In the genomic region with DNA sequence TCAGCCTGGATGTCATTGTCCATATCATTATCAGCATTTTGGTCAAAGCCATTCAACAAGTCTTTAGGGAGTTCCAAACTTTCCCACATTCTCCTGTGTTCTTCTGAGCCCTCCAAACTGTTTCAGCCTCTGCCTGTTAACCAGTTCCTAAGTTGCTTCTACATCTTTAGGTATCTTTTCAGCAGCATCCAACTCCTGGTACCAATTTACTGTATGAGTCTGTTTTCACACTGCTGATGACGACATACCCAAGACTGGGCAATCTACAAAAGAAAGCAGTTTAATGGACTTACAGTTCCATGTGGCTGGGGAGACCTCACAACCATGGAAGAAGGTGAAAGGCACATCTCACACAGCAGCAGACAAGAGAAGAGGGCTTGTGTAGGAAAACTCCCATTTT, we compare ENCODE assay signal across 21 cellular contexts.
"Had no signal": no experiment of that assay in that cellular context is flagged by ENCODE, and none has a peak within 500 bp of the region (broad histone marks: within the 10 kb centered on the region; RNA-seq: fewer than 3 reads in every experiment).

No MANE protein-coding gene starts in this region.

- ATAC-seq: effector memory CD8-positive, alpha-beta T cell; foreskin keratinocyte; gastroesophageal sphincter; heart left ventricle; left cardiac atrium; left lung; left ventricle myocardium superior; lower lobe of right lung; naive thymus-derived CD4-positive, alpha-beta T cell had no signal

- H3K27ac ChIP-seq: colonic mucosa, esophagus muscularis mucosa, foreskin keratinocyte, gastroesophageal sphincter, heart left ventricle, left lung, lower lobe of right lung had no signal

- H3K4me3 Mint-ChIP-seq: dendritic cell treated with granulocyte-macrophage colony-stimulating factor and Interleukin-4, amounts not matched to agents 40 ng/mL and 50 ng/mL, for 4 days; effector memory CD8-positive, alpha-beta T cell; endodermal cell; naive thymus-derived CD4-positive, alpha-beta T cell had no signal

- H3K27me3 Mint-ChIP-seq: dendritic cell treated with granulocyte-macrophage colony-stimulating factor and Interleukin-4, amounts not matched to agents 40 ng/mL and 50 ng/mL, for 4 days; effector memory CD8-positive, alpha-beta T cell had no signal

- H3K36me3 ChIP-seq: colonic mucosa, lower lobe of right lung had no signal

- FAIRE-seq: endothelial cell of umbilical vein, islet of Langerhans, keratinocyte had no signal

- H3K27me3 ChIP-seq: colonic mucosa, esophagus muscularis mucosa, foreskin keratinocyte, gastroesophageal sphincter, heart left ventricle, left lung had no signal

- DNase-seq: colonic mucosa; cortex of kidney; effector CD8-positive, alpha-beta T cell; effector memory CD8-positive, alpha-beta T cell; endodermal cell; foreskin keratinocyte; heart left ventricle; hippocampal formation; left cardiac atrium; left lung; left ventricle myocardium superior; lower lobe of right lung; mesenchymal stem cell; midbrain; naive thymus-derived CD4-positive, alpha-beta T cell had no signal

- H3K4me1 ChIP-seq: colonic mucosa had no signal

- H3K27ac Mint-ChIP-seq: dendritic cell treated with granulocyte-macrophage colony-stimulating factor and Interleukin-4, amounts not matched to agents 40 ng/mL and 50 ng/mL, for 4 days; effector memory CD8-positive, alpha-beta T cell; endodermal cell; naive thymus-derived CD4-positive, alpha-beta T cell had no signal

- H3K4me3 ChIP-seq: colonic mucosa, esophagus muscularis mucosa, gastroesophageal sphincter, heart left ventricle, left lung, lower lobe of right lung had no signal

- H3K9me3 ChIP-seq: colonic mucosa, esophagus muscularis mucosa, gastroesophageal sphincter, lower lobe of right lung had no signal
